Comparison of ENCODE assay signal across 31 cellular contexts in the genomic region with DNA sequence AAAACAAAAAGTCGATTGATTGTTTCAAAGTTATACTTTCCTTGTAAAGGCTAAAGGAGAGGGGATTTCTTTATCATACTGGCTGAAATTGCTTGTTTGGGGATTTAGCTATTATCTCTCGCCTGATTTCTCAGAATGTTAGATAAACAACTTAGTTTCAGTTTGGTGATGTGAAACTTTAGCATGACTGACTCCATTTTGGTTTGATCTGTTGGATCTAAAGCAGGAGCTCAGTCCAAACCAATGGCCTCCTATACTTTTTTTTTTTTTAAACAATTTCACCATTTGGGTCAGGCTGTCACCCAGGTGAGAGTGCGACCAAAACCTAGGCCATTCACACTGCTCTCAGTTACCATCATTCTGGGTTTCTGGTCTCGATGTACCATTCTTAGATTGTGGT. TPM values are rescaled to one million over a fixed set of nuclear protein-coding genes. Genes with fewer than 3 reads are reported as not detected.
DNase-seq lines count a peak whose midpoint lies in the region; ATAC-seq, FAIRE-seq and TF ChIP-seq lines count a peak whose summit lies in the region.
"Had no signal": no experiment of that assay in that cellular context is flagged by ENCODE, and none has a peak within 500 bp of the region (broad histone marks: within the 10 kb centered on the region; RNA-seq: fewer than 3 reads in every experiment).

No MANE protein-coding gene starts in this region.

- FAIRE-seq in K562 (lab: Jason Lieb, UNC), result no peak
- FAIRE-seq: A204.1, A549, D721Med had no signal

- no peak overlapping the region for H3K4me3 ChIP-seq in K562
- H3K4me3 ChIP-seq: A549; BLaER1; BLaER1 treated with 17β-estradiol and CSF1 and Interleukin-3, amounts not matched to agents 10 nM and 100 nM had no signal

- DNase-seq in K562 (ENCODE audit: extremely low read depth in 1 of 4, low spot score in 3 of 4) (no peak), iPS-NIHi7 (ENCODE audit: extremely low spot score) (no peak)
- DNase-seq: 8988T; ACHN; AML-193; BE2C; C1 segment of cervical spinal cord; Caco-2; Calu3; CD4-positive, alpha-beta memory T cell; CD4-positive, alpha-beta T cell; CD4-positive, CD25-positive, alpha-beta regulatory T cell; CD8-positive, alpha-beta memory T cell; CD8-positive, alpha-beta T cell; COR-L47; DMS 273 treated with DMSO at 0.1 percent for 48 hours; DMS153; DMS53; DMS79; DMS79 treated with DMSO at 0.1 percent for 48 hours; DND-41; EL had no signal

- no peaks in the 10 kb centered on the region for H3K9me1 ChIP-seq in K562 (ENCODE audit: control insufficient read depth, insufficient read depth, low read length)

- no peak overlapping the region for H2AFZ ChIP-seq in K562 (ENCODE audit: low read depth, low read length)

- H3K27ac ChIP-seq in K562 (ENCODE audit: extremely low read depth, low read depth, low read length), result no peak overlapping the region
- H3K27ac ChIP-seq: 22Rv1; A549; BLaER1; BLaER1 treated with 17β-estradiol and CSF1 and Interleukin-3, amounts not matched to agents 10 nM and 100 nM; C4-2B had no signal

- no peak overlapping the region for H3K9ac ChIP-seq in K562 (ENCODE audit: insufficient read depth in 1 of 2, low read depth in 2 of 2, low read length in 2 of 2)
- H3K9ac ChIP-seq: BLaER1; BLaER1 treated with 17β-estradiol and CSF1 and Interleukin-3, amounts not matched to agents 10 nM and 100 nM had no signal

- H3K9me3 ChIP-seq in K562 (replicated peaks; ENCODE audit: control insufficient read depth, insufficient read depth, low read depth, low read length), result no peaks in the 10 kb centered on the region
- H3K9me3 ChIP-seq: A549; BE2C; BLaER1; BLaER1 treated with 17β-estradiol and CSF1 and Interleukin-3, amounts not matched to agents 10 nM and 100 nM; Caco-2 had no signal

- no peaks in the 10 kb centered on the region for H3K4me1 ChIP-seq in K562 (replicated peaks in 1 of 2; ENCODE audit: control insufficient read depth in 2 of 2, insufficient read depth in 2 of 2, low read length in 2 of 2)
- H3K4me1 ChIP-seq: A549; BE2C; BLaER1; BLaER1 treated with 17β-estradiol and CSF1 and Interleukin-3, amounts not matched to agents 10 nM and 100 nM had no signal

- ATAC-seq in K562, result no peak
- ATAC-seq: A549; CD8-positive, alpha-beta T cell had no signal

- H3K36me3 ChIP-seq in K562 (ENCODE audit: control insufficient read depth, insufficient read depth, low read length), result no peaks in the 10 kb centered on the region
- H3K36me3 ChIP-seq: BE2C; BLaER1; BLaER1 treated with 17β-estradiol and CSF1 and Interleukin-3, amounts not matched to agents 10 nM and 100 nM had no signal

- POLR2A ChIA-PET in K562 (lab: Yijun Ruan, JAX), result interaction anchor here (0.6 kb wide), 2 partner anchors 89 to 165 kb away, joined by 3 to 4 read pairs; no protein-coding TSS in a partner anchor

- CTCF ChIA-PET in K562 (lab: Yijun Ruan, JAX; ENCODE audit: low intra/inter-chr PET ratio), result interaction anchor here (0.7 kb wide), 1 partner anchor 967 kb away, joined by 8 read pairs; no protein-coding TSS in a partner anchor

- intact Hi-C loops in K562 (cut with micrococcal nuclease), result no loop called here

- TF ChIP-seq EP300 in K562 (IDR thresholded peaks at IDR 0.05; ENCODE audit: low read length), result no peak

- BruUV-seq in K562 (replicated peaks; lab: Mats Ljungman, UMichigan), result no TSS peak

- H3K27me3 ChIP-seq in K562 (ENCODE audit: control insufficient read depth in 2 of 2, insufficient read depth in 2 of 2, low read length in 2 of 2), result peaks cover 15 to 27% of the 10 kb centered on the region in 2 experiments; a peak in 4 of 5 replicates
- H3K27me3 ChIP-seq: BE2C; BLaER1; BLaER1 treated with 17β-estradiol and CSF1 and Interleukin-3, amounts not matched to agents 10 nM and 100 nM had no signal

- WGBS in K562 (ENCODE audit: insufficient coverage, low coverage, missing lambda C conversion rate), result 3% methylated on average over 4 of the region's 4 CpGs

- H4K20me1 ChIP-seq in K562 (replicated peaks; ENCODE audit: control insufficient read depth, insufficient read depth, low read length), result no peaks in the 10 kb centered on the region
- H4K20me1 ChIP-seq: BLaER1; BLaER1 treated with 17β-estradiol and CSF1 and Interleukin-3, amounts not matched to agents 10 nM and 100 nM had no signal

- H3K79me2 ChIP-seq in K562 (ENCODE audit: control insufficient read depth, insufficient read depth, low read length), result no peaks in the 10 kb centered on the region

- TF ChIP-seq CTCF in K562 (IDR thresholded peaks at IDR 0.05 in 2 of 3, conservative IDR thresholded peaks at IDR 0.05 in 1 of 3; ENCODE audit: insufficient read depth in 2 of 3, low read depth in 1 of 3, low read length in 3 of 3), result no peak

- TF ChIP-seq POLR2A in K562 (conservative IDR thresholded peaks at IDR 0.05), result no peak

- TF ChIP-seq RAD21 in K562 (CRISPR knock-in tag; conservative IDR thresholded peaks at IDR 0.05 in 1 of 2, IDR thresholded peaks at IDR 0.05 in 1 of 2), result no peak

- H3K4me2 ChIP-seq in K562 (ENCODE audit: insufficient read depth, low read length), result no peak overlapping the region
- H3K4me2 ChIP-seq: A549; BLaER1; BLaER1 treated with 17β-estradiol and CSF1 and Interleukin-3, amounts not matched to agents 10 nM and 100 nM had no signal

- in situ Hi-C loops in K562 (cut with MboI), result no loop called here

TF ChIP-seq in K562, 482 proteins besides CTCF, POLR2A, EP300 and RAD21 (continues in another document):
- TF ChIP-seq TEAD1 (CRISPR knock-in tag; IDR thresholded peaks at IDR 0.05), result peak in 1 of 2 experiments; percentile 69; a peak in 1 of 4 replicates
- TF ChIP-seq, protein P1, sequence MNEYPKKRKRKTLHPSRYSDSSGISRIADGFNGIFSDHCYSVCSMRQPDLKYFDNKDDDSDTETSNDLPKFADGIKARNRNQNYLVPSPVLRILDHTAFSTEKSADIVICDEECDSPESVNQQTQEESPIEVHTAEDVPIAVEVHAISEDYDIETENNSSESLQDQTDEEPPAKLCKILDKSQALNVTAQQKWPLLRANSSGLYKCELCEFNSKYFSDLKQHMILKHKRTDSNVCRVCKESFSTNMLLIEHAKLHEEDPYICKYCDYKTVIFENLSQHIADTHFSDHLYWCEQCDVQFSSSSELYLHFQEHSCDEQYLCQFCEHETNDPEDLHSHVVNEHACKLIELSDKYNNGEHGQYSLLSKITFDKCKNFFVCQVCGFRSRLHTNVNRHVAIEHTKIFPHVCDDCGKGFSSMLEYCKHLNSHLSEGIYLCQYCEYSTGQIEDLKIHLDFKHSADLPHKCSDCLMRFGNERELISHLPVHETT (CRISPR knock-in tag; conservative IDR thresholded peaks at IDR 0.05 in 1 of 2, IDR thresholded peaks at IDR 0.05 in 1 of 2), result peak in 1 of 2 experiments; percentile 59; a peak in 2 of 4 replicates
- TF ChIP-seq, protein P2, sequence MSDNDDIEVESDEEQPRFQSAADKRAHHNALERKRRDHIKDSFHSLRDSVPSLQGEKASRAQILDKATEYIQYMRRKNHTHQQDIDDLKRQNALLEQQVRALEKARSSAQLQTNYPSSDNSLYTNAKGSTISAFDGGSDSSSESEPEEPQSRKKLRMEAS (CRISPR knock-in tag; IDR thresholded peaks at IDR 0.05), result no peak
- TF ChIP-seq, protein P3, sequence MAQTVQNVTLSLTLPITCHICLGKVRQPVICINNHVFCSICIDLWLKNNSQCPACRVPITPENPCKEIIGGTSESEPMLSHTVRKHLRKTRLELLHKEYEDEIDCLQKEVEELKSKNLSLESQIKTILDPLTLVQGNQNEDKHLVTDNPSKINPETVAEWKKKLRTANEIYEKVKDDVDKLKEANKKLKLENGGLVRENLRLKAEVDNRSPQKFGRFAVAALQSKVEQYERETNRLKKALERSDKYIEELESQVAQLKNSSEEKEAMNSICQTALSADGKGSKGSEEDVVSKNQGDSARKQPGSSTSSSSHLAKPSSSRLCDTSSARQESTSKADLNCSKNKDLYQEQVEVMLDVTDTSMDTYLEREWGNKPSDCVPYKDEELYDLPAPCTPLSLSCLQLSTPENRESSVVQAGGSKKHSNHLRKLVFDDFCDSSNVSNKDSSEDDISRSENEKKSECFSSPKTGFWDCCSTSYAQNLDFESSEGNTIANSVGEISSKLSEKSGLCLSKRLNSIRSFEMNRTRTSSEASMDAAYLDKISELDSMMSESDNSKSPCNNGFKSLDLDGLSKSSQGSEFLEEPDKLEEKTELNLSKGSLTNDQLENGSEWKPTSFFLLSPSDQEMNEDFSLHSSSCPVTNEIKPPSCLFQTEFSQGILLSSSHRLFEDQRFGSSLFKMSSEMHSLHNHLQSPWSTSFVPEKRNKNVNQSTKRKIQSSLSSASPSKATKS (CRISPR knock-in tag; IDR thresholded peaks at IDR 0.05), result no peak
- TF ChIP-seq NR4A1 (CRISPR knock-in tag; IDR thresholded peaks at IDR 0.05), result no peak
- peak; percentile 88 for TF ChIP-seq NR4A1 (tag; IDR thresholded peaks at IDR 0.05)
- TF ChIP-seq ZNF175 (CRISPR knock-in tag; IDR thresholded peaks at IDR 0.05; ENCODE audit: low read depth), result peak; percentile 61; the same call in 1 of the 2 replicates
- peak; percentile 24; the same call in 1 of the 2 replicates for TF ChIP-seq KLF6 (CRISPR knock-in tag; IDR thresholded peaks at IDR 0.05; ENCODE audit: borderline replicate concordance)
- TF ChIP-seq HDGF (IDR thresholded peaks at IDR 0.05), result no peak
- 0 out of 2 replicates have a peak, but pooled peaks have one; percentile 30 for TF ChIP-seq CXXC5 (CRISPR knock-in tag; IDR thresholded peaks at IDR 0.05)
- TF ChIP-seq SMAD1 (IDR thresholded peaks at IDR 0.05; ENCODE audit: low read depth, low read length, partially characterized antibody), result no peak
- TF ChIP-seq GTF2A2 (tag; IDR thresholded peaks at IDR 0.05), result 0 out of 2 replicates have a peak, but pooled peaks have one; percentile 32
- TF ChIP-seq PTTG1 (tag; IDR thresholded peaks at IDR 0.05; ENCODE audit: low read depth), result peak; percentile 69

RNA-seq across cellular contexts. Expression of a gene that starts 45.4 kb away (rescaled TPM):
- total RNA-seq in K562 (2011; cell fraction: chromatin; rRNA removed; ENCODE audit: low replicate concordance), result 0.81 and 1.3 TPM in 2 replicates
- total RNA-seq in K562 (2011; cell fraction: nucleolus; rRNA removed), result 0.33 and 1.4 TPM in 2 replicates
- total RNA-seq in K562 (2011; cell fraction: nucleoplasm; rRNA removed), result 0.38 and 2.0 TPM in 2 replicates
- not detected in 2 replicates for total RNA-seq in K562 (2014; rRNA removed)
- 0.07 and 0.26 TPM in 2 replicates for total RNA-seq in K562 (2014; rRNA removed; fragmentation: Illumina TruSeq; extraction: Trizol)
- total RNA-seq in K562 (2015; rRNA removed; fragmentation: Illumina TruSeq; extraction: Trizol), result not detected in 2 replicates
- 0.02 and 0.34 TPM in 2 replicates for total RNA-seq in K562 (2021)
- polyA plus RNA-seq in K562 (2011; rRNA removed), result 0.07 and 0.54 TPM in 2 replicates
- 0.40 TPM in 1 of 2 replicates, not detected in the other for polyA plus RNA-seq in K562 (2011; cell fraction: cytosol; rRNA removed)
- 0.21 and 0.40 TPM in 2 replicates for polyA plus RNA-seq in K562 (2011; cell fraction: nucleus; rRNA removed)
- 0.03 and 0.08 TPM in 2 replicates for polyA plus RNA-seq in K562 (2012)
- polyA plus RNA-seq in K562 (2014; fragmentation: Illumina TruSeq; extraction: Trizol), result 0.21 and 0.25 TPM in 2 replicates
- not detected for polyA plus RNA-seq in K562 (2014; fragmentation: Nextera tagmentation; extraction: Ambion mirVana)
- polyA plus RNA-seq in K562 (2014; rRNA removed), result 0.24 TPM in 1 of 2 replicates, not detected in the other
- polyA minus RNA-seq in K562 (2011; rRNA and poly(A)+ RNA removed), result 1.3 TPM in 1 of 2 replicates, not detected in the other
- polyA minus RNA-seq in K562 (2011; cell fraction: cytosol; rRNA and poly(A)+ RNA removed), result not detected in 2 replicates
- not detected in 2 replicates for polyA minus RNA-seq in K562 (2011; cell fraction: nucleus; rRNA and poly(A)+ RNA removed)
- polyA plus RNA-seq: AG04450, BJ had no signal
